In the genomic region with DNA sequence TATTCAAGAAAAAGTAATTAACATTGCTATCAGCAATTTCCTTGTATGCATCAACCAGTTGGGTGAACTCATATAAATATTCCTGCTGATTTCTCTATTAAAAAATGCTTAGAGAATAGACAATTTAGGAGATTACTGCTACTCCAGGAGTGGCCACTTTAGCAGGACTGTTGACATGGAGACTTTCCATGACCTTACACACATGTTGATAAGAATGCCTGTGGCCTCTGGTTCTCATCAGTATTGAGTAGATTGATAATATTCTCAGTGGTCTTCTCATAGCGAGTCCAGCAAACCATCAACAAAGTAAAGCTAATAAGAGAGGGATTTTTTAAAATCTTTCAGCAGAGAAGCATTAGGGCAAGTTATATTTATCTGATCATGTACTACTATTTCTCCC, we compare ENCODE assay signal across 1 cellular context.
TF ChIP-seq lines count a peak whose summit lies in the region.

No MANE protein-coding gene starts in this region.

TF ChIP-seq in GM23338, 12 proteins besides CTCF, POLR2A, EP300 and RAD21 (continued from another document):
- TF ChIP-seq, protein P1, sequence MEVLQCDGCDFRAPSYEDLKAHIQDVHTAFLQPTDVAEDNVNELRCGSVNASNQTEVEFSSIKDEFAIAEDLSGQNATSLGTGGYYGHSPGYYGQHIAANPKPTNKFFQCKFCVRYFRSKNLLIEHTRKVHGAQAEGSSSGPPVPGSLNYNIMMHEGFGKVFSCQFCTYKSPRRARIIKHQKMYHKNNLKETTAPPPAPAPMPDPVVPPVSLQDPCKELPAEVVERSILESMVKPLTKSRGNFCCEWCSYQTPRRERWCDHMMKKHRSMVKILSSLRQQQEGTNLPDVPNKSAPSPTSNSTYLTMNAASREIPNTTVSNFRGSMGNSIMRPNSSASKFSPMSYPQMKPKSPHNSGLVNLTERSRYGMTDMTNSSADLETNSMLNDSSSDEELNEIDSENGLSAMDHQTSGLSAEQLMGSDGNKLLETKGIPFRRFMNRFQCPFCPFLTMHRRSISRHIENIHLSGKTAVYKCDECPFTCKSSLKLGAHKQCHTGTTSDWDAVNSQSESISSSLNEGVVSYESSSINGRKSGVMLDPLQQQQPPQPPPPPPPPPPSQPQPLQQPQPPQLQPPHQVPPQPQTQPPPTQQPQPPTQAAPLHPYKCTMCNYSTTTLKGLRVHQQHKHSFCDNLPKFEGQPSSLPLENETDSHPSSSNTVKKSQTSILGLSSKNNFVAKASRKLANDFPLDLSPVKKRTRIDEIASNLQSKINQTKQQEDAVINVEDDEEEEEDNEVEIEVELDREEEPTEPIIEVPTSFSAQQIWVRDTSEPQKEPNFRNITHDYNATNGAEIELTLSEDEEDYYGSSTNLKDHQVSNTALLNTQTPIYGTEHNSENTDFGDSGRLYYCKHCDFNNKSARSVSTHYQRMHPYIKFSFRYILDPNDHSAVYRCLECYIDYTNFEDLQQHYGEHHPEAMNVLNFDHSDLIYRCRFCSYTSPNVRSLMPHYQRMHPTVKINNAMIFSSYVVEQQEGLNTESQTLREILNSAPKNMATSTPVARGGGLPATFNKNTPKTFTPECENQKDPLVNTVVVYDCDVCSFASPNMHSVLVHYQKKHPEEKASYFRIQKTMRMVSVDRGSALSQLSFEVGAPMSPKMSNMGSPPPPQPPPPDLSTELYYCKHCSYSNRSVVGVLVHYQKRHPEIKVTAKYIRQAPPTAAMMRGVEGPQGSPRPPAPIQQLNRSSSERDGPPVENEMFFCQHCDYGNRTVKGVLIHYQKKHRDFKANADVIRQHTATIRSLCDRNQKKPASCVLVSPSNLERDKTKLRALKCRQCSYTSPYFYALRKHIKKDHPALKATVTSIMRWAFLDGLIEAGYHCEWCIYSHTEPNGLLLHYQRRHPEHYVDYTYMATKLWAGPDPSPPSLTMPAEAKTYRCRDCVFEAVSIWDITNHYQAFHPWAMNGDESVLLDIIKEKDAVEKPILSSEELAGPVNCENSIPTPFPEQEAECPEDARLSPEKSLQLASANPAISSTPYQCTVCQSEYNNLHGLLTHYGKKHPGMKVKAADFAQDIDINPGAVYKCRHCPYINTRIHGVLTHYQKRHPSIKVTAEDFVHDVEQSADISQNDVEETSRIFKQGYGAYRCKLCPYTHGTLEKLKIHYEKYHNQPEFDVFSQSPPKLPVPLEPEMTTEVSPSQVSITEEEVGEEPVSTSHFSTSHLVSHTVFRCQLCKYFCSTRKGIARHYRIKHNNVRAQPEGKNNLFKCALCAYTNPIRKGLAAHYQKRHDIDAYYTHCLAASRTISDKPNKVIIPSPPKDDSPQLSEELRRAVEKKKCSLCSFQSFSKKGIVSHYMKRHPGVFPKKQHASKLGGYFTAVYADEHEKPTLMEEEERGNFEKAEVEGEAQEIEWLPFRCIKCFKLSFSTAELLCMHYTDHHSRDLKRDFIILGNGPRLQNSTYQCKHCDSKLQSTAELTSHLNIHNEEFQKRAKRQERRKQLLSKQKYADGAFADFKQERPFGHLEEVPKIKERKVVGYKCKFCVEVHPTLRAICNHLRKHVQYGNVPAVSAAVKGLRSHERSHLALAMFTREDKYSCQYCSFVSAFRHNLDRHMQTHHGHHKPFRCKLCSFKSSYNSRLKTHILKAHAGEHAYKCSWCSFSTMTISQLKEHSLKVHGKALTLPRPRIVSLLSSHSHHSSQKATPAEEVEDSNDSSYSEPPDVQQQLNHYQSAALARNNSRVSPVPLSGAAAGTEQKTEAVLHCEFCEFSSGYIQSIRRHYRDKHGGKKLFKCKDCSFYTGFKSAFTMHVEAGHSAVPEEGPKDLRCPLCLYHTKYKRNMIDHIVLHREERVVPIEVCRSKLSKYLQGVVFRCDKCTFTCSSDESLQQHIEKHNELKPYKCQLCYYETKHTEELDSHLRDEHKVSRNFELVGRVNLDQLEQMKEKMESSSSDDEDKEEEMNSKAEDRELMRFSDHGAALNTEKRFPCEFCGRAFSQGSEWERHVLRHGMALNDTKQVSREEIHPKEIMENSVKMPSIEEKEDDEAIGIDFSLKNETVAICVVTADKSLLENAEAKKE (CRISPR knock-in tag; IDR thresholded peaks at IDR 0.05) = no peak
- no peak for TF ChIP-seq ZNF331 (CRISPR knock-in tag; IDR thresholded peaks at IDR 0.05; ENCODE audit: low read depth)
- no peak for TF ChIP-seq CREB1 (CRISPR knock-in tag; IDR thresholded peaks at IDR 0.05; ENCODE audit: low read depth)
- no peak for TF ChIP-seq POLR2AphosphoS5 (IDR thresholded peaks at IDR 0.05; ENCODE audit: low read depth)
